1 cellular context compared by ENCODE assay signal in the genomic region with DNA sequence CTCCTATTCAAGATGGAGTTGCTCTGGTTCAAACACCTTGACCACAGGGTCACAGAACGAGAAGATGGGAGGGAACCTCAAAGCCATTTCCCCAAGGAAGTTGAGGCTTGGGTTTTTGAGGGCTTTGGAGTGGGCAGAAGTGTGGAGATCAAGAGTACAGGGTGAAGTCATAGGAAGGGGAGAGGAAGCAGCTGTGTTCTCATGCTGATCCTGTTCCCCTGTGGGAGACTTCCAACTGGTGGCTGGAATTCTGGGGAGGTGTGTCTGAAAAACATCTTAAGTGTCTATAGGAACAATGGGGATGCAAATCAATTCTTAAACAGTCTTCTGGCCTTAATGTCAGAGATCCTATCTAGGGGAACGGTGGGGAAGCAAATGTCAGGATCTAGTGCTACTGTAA.
TF ChIP-seq lines count a peak whose summit lies in the region.

No MANE protein-coding gene starts in this region.

TF ChIP-seq in H1, 55 proteins besides CTCF, POLR2A, EP300 and RAD21:
- TF ChIP-seq CBX8 (IDR thresholded peaks at IDR 0.05; ENCODE audit: borderline replicate concordance, low read depth, low read length), result no peak
- no peak for TF ChIP-seq POLR2AphosphoS5 (IDR thresholded peaks at IDR 0.05; ENCODE audit: low read depth, low read length)
- TF ChIP-seq JUND (IDR thresholded peaks at IDR 0.05; ENCODE audit: low read length), result no peak
- no peak for TF ChIP-seq KDM4A (IDR thresholded peaks at IDR 0.05; ENCODE audit: low read depth, low read length, severe bottlenecking)
- no peak for TF ChIP-seq POU5F1 (IDR thresholded peaks at IDR 0.05; ENCODE audit: low read depth, low read length)
